In the genomic region with DNA sequence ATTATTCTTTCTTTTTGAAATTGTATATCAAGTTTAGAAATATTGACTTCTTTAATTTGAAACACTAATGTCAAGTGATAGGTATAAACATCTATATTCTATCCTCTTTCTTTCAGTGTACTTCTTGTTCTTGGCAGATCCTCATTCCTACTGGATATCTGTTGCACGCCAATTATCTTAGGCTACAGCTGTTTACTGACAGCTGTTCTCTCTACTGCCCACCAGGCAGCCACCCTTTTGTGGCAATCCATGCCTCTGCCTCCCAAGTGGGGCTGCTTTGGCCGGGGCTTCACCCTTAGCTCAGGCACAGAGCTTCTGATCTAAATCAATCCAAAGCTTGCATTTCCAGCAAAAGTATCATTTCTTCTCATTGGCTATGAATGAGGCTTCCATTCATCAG, we compare ENCODE assay signal across 8 cellular contexts.
"Had no signal": no experiment of that assay in that cellular context is flagged by ENCODE, and none has a peak within 500 bp of the region (broad histone marks: within the 10 kb centered on the region; RNA-seq: fewer than 3 reads in every experiment).

No MANE protein-coding gene starts in this region.

- ATAC-seq: left cardiac atrium had no signal

- H3K36me3 ChIP-seq: adrenal gland, pancreas had no signal

- H3K4me3 ChIP-seq: adrenal gland, pancreas, skin epidermis had no signal

- H3K27me3 ChIP-seq: adrenal gland, pancreas had no signal

- H3K4me1 ChIP-seq: adrenal gland, pancreas had no signal

- FAIRE-seq: pancreas had no signal

- DNase-seq: activated naive CD4-positive, alpha-beta T cell treated with anti-CD3 and anti-CD28 coated beads, Interleukin-2, amount 50 U/mL, for 16 hours; activated T-cell treated with anti-CD3 and anti-CD28 coated beads, Interleukin-2, amount 50 U/mL, for 1 hour; adrenal gland; central memory CD4-positive, alpha-beta T cell; cortex of kidney; left cardiac atrium; pancreas had no signal

- H3K9me3 ChIP-seq: adrenal gland, pancreas had no signal

- H3K27ac ChIP-seq: adrenal gland, pancreas, skin epidermis had no signal
